ENCODE assay signal across 9 cellular contexts in the genomic region with DNA sequence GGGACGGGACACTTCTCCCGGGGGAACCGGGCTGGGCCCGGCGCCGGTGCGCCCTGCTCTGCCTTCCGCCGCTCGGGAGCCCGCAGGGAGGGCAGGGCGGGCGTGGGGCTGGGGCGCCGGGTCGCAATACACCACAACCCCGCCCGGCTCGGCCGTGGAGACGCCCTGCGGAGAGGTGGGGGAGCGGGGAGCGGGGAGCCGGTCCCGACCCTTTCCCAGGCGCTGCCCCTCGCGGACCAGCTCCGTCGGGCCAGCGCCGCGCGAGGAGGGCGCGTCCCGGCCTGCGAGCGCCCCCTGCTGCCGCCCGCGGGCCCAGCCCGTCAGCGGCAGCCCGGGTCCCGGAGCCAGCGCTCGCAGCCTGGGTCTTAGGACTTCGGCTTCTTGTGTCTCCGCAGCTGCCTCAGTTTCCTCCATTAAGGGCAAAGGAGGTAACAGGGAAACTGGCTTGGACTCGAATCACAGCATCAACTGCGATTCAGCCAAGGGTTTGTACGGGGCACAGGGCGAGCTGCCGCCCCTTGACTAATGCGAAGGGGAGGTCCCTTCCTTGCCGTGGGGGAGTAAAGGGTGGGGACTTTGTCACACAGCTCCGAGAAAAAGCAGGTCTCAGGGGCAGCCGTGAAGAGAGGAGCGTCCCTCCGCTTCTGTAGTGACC. TPM values are rescaled to one million over a fixed set of nuclear protein-coding genes. Genes with fewer than 3 reads are reported as not detected.
DNase-seq lines count a peak whose midpoint lies in the region; ATAC-seq, FAIRE-seq and TF ChIP-seq lines count a peak whose summit lies in the region.
"Had no signal": no experiment of that assay in that cellular context is flagged by ENCODE, and none has a peak within 500 bp of the region (broad histone marks: within the 10 kb centered on the region; RNA-seq: fewer than 3 reads in every experiment).

No MANE protein-coding gene starts in this region.

- H3K36me3 ChIP-seq in OCI-LY7 (ENCODE audit: insufficient read depth, low read length) (no peaks in the 10 kb centered on the region), pancreas (no peaks in the 10 kb centered on the region)

- H4K20me1 ChIP-seq in OCI-LY7 (ENCODE audit: insufficient read depth, low read length), result no peaks in the 10 kb centered on the region

- H3K27ac ChIP-seq in OCI-LY7 (ENCODE audit: low read depth, low read length, poor library complexity, severe bottlenecking) (no peak overlapping the region), pancreas (peak overlapping the region in 1 of 4 donors; percentile 53)

- in situ Hi-C loops in ACHN (cut with HindIII; ENCODE audit: low pct_ligation_motif_present, low pct_unique_long_range_greater_than_20kb, low sequenced_read_pairs), result no loop called here
- in situ Hi-C loops in GM13976 (cut with MboI; ENCODE audit: low sequenced_read_pairs, unreplicated experiment), result loop anchor here (25.0 kb wide), 1 partner anchor 105 kb away; no protein-coding TSS in a partner anchor

- 2% methylated on average over 27 to 62 of the region's 62 CpGs for WGBS in pancreas, 2 donors

- no peaks in the 10 kb centered on the region for H3K27me3 ChIP-seq in pancreas

- no peaks in the 10 kb centered on the region for H3K79me2 ChIP-seq in OCI-LY7 (ENCODE audit: insufficient read depth, low read depth, low read length)

- no peaks in the 10 kb centered on the region for H3K9me2 ChIP-seq in OCI-LY7 (ENCODE audit: insufficient read depth, low read length)

- intact Hi-C loops in OCI-LY7 (cut with micrococcal nuclease; ENCODE audit: unreplicated experiment), result loop anchor here (2.0 kb wide), 1 partner anchor 124 kb away; no protein-coding TSS in a partner anchor
- intact Hi-C loops in pancreas (cut with DNase I), result no loop called here

- BruUV-seq in OCI-LY7 (replicated peaks; lab: Mats Ljungman, UMichigan), result no TSS peak

- peak overlapping the region; percentile 67 for H2AFZ ChIP-seq in OCI-LY7 (ENCODE audit: low read length)

- peak; percentile 87 for TF ChIP-seq CTCF in GM13976 (IDR thresholded peaks at IDR 0.05; ENCODE audit: borderline replicate concordance, control extremely low read depth, extremely low read depth, insufficient read depth, missing control alignments)
- peak; percentile 84 for TF ChIP-seq CTCF in OCI-LY7 (conservative IDR thresholded peaks at IDR 0.05; ENCODE audit: low read length)
- peak; percentile 76 to 93 (median 85) for TF ChIP-seq CTCF in pancreas (IDR thresholded peaks at IDR 0.05)

- peak overlapping the region; percentile 70 for H3K4me3 ChIP-seq in OCI-LY7 (ENCODE audit: low read depth, low read length, poor library complexity, severe bottlenecking)
- H3K4me3 ChIP-seq in pancreas, result peak overlapping the region; percentile 35 to 69 (median 60)

- ATAC-seq in HG02981 (IDR thresholded peaks at IDR 0.05; ENCODE audit: unreplicated experiment) (peak; percentile 73), pancreas (peak; percentile 89 to 93 (median 90))

- POLR2A ChIA-PET in OCI-LY7 (lab: Charles Lee), result no interaction called here

- peak overlapping the region; percentile 79 for H3K4me2 ChIP-seq in OCI-LY7 (ENCODE audit: low read length)

- H3K4me1 ChIP-seq in OCI-LY7 (ENCODE audit: insufficient read depth, low read length, poor library complexity, severe bottlenecking), result peaks cover 18% of the 10 kb centered on the region
- H3K4me1 ChIP-seq in pancreas, result peaks cover 0 to 5% (median 4%) of the 10 kb centered on the region in 3 donors

- no peak for FAIRE-seq in pancreas (lab: Jason Lieb, UNC)

- DNase-seq in ACHN (peak; percentile 55), GM13976 (ENCODE audit: low spot score) (peak; percentile 94), OCI-LY7 (ENCODE audit: low spot score) (peak; percentile 70), globus pallidus (ENCODE audit: low spot score) (peak; percentile 38), pancreas (peak; percentile 30 to 90 (median 63)), SHP77 (lab: John Stamatoyannopoulos, UW) (no peak)
- DNase-seq in activated T-helper 9 cell treated with anti-CD3 and anti-CD28 coated beads, Interleukin-2, amount 50 U/mL, for 16 hours (ENCODE audit: low read depth), result peak; percentile 49

- CTCF ChIA-PET in OCI-LY7 (lab: Charles Lee; ENCODE audit: unreplicated experiment), result interaction anchor here (1.2 kb wide), 1 partner anchor 125 kb away, joined by 4 read pairs; no protein-coding TSS in a partner anchor

- H3K9me3 ChIP-seq in OCI-LY7 (ENCODE audit: low read length) (no peaks in the 10 kb centered on the region), pancreas (no peaks in the 10 kb centered on the region)

RNA-seq across cellular contexts. Expression of a gene that starts 0.6 kb away (rescaled TPM):
- 0.06 TPM in 1 of 2 replicates, not detected in the other for total RNA-seq in OCI-LY7 (2014; rRNA removed; shearing (Covaris generic))
- total RNA-seq in OCI-LY7 (2022), result 0.11 TPM in 1 of 2 replicates, not detected in the other
- under 1 TPM; 0.04 to 0.50 (median 0.25) TPM for total RNA-seq in pancreas
- polyA plus RNA-seq in pancreas, result 1 to 10 TPM; 1.1 to 1.5 TPM
- total RNA-seq: HT1080 had no signal

RNA-seq across cellular contexts. Expression of a gene that starts 21.3 kb away (rescaled TPM):
- 0.46 TPM in 1 of 2 replicates, not detected in the other for total RNA-seq in OCI-LY7 (2014; rRNA removed; shearing (Covaris generic))
- total RNA-seq in OCI-LY7 (2022), result 0.49 TPM in 1 of 2 replicates, not detected in the other
- total RNA-seq in pancreas, result not detected
- polyA plus RNA-seq in pancreas, result under 1 TPM in 1 of 2 donors, not detected in 1; 0.14 TPM
- total RNA-seq: HT1080 had no signal

RNA-seq across cellular contexts. Expression of a gene that starts 28.2 kb away (rescaled TPM):
- 94.7 and 110 TPM in 2 replicates for total RNA-seq in OCI-LY7 (2014; rRNA removed; shearing (Covaris generic))
- total RNA-seq in OCI-LY7 (2022), result 31.2 and 37.3 TPM in 2 replicates
- 1 to 10 TPM in 4 of 6 donors, under 1 TPM in 2; 0.32 to 3.1 (median 1.2) TPM for total RNA-seq in pancreas
- polyA plus RNA-seq in pancreas, result 1 to 10 TPM; 1.3 to 1.8 TPM

Comparison
In these comparisons a context has a peak if more than half of its experiments do, and no peak if none do; other contexts are left out.
1. DNase-seq: peak in ACHN (single experiment), GM13976 (single experiment), OCI-LY7 (single experiment), activated T-helper 9 cell treated with anti-CD3 and anti-CD28 coated beads, Interleukin-2, amount 50 U/mL, for 16 hours (single experiment), globus pallidus (single experiment) and pancreas (6 of 6); none in SHP77 (0 of 2).
2. RNA of a gene that starts 28.2 kb away (total RNA-seq): 31.2 to 110 TPM in OCI-LY7; 0.32 to 3.1 TPM in pancreas; every median in the first group is over 4 times any median in the second.
3. Peak in every context shown above with its lines, with median percentiles within 50 percentile points of each other: CTCF ChIP-seq.